ENCODE assay signal across 2 cellular contexts in the genomic region with DNA sequence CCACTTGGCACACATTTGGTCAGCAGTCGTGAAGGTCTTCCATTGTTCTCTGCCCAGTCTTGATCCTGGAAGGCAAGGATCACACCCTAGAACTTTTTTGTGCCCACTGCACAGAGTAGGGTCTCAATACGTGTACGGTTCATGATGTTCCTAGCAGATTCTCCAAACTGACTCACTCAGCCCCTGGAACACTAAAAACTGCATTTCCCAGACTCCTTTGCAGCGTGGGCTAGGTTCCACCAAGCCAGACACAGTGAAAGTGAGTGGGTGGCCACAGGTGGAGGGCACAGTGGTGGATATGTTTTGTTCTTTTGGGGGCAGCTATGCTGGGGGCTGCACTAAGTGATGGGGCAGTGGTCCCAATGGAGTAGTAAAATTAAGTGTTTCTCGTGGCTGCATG.
TF ChIP-seq lines count a peak whose summit lies in the region.

No MANE protein-coding gene starts in this region.

TF ChIP-seq in IMR-90, 13 proteins besides CTCF, POLR2A, EP300 and RAD21:
- TF ChIP-seq RCOR1 (IDR thresholded peaks at IDR 0.05; ENCODE audit: insufficient replicate concordance, low read length) (no peak), NFE2L2 (IDR thresholded peaks at IDR 0.05; ENCODE audit: low read depth, low read length) (no peak), RFX5 (IDR thresholded peaks at IDR 0.05; ENCODE audit: low read depth, low read length) (no peak), MAFK (IDR thresholded peaks at IDR 0.05; ENCODE audit: low read depth, low read length) (no peak), SMC3 (IDR thresholded peaks at IDR 0.05; ENCODE audit: low read depth, low read length) (no peak), FOS (IDR thresholded peaks at IDR 0.05; ENCODE audit: low read depth, low read length) (no peak), CEBPB (IDR thresholded peaks at IDR 0.05; ENCODE audit: low read depth, low read length) (no peak)

TF ChIP-seq in GM12878, 131 proteins besides CTCF, POLR2A, EP300 and RAD21:
- no peak for TF ChIP-seq EGR1 (IDR thresholded peaks at IDR 0.05; ENCODE audit: borderline replicate concordance in 1 of 2, low read depth in 2 of 2, low read length in 2 of 2)
- TF ChIP-seq HCFC1 (IDR thresholded peaks at IDR 0.05; ENCODE audit: low read length) = 0 out of 2 replicates have a peak, but pooled peaks have one; percentile 21
- peak; percentile 41 for TF ChIP-seq SIX5 (IDR thresholded peaks at IDR 0.05; ENCODE audit: low read depth, low read length, severe bottlenecking)
